Comparison of ENCODE assay signal across 8 cellular contexts in genomic region chr6:26613717-26614683, GRCh38. TPM values are rescaled to one million over a fixed set of nuclear protein-coding genes. Genes with fewer than 3 reads are reported as not detected.
DNase-seq lines count a peak whose midpoint lies in the region; ATAC-seq and TF ChIP-seq lines count a peak whose summit lies in the region.

No MANE protein-coding gene starts in this region.

- H3K4me1 Mint-ChIP-seq in T-cell (peaks cover 7 to 19% (median 13%) of the 10 kb centered on the region in 3 donors), nephron progenitor cell (peaks cover 16% of the 10 kb centered on the region)

- H3K27ac ChIP-seq in PC-9: no peak overlapping the region

- BruUV-seq in PC-9 (replicated peaks; lab: Mats Ljungman, UMichigan): no TSS peak

- no peaks in the 10 kb centered on the region for H3K79me2 ChIP-seq in PC-9 (ENCODE audit: low read depth)

- H3K36me3 ChIP-seq in BE2C (no peaks in the 10 kb centered on the region), PC-9 (ENCODE audit: low read depth) (no peaks in the 10 kb centered on the region)

- H3K36me3 Mint-ChIP-seq in T-cell (no peaks in the 10 kb centered on the region), nephron progenitor cell (ENCODE audit: low read depth) (no peaks in the 10 kb centered on the region)

- CTCF ChIA-PET in T-cell (lab: Charles Lee) (no interaction called here), PC-9 (lab: Charles Lee) (no interaction called here)

- H3K27ac Mint-ChIP-seq in T-cell (peak overlapping the region in 1 of 2 donors; percentile 34), nephron progenitor cell (no peak overlapping the region)

- no peaks in the 10 kb centered on the region for H3K4me1 ChIP-seq in BE2C
- H3K4me1 ChIP-seq in PC-9 (replicated peaks; ENCODE audit: insufficient read depth): no peaks in the 10 kb centered on the region

- POLR2A ChIA-PET in T-cell (lab: Charles Lee) (no interaction called here), PC-9 (lab: Charles Lee; ENCODE audit: unreplicated experiment) (no interaction called here)

- H3K4me3 Mint-ChIP-seq in T-cell (peak overlapping the region; percentile 68 to 85 (median 77)), nephron progenitor cell (peak overlapping the region; percentile 89)

- no peak overlapping the region for H3K4me2 ChIP-seq in PC-9

- H3K9me3 ChIP-seq in BE2C (no peaks in the 10 kb centered on the region), PC-9 (ENCODE audit: insufficient read depth, low read depth) (0 out of 2 replicates have a peak, but pooled peaks cover 4% of the 10 kb centered on the region)

- H3K9me3 Mint-ChIP-seq in T-cell (no peaks in the 10 kb centered on the region), nephron progenitor cell (peaks cover 18% of the 10 kb centered on the region)

- no peak overlapping the region for H2AFZ ChIP-seq in PC-9

- no peaks in the 10 kb centered on the region for H3K9me2 ChIP-seq in PC-9 (ENCODE audit: insufficient read depth)

- TF ChIP-seq CTCF in BE2C (IDR thresholded peaks at IDR 0.05; ENCODE audit: low read depth, low read length) (no peak), epithelial cell of proximal tubule (conservative IDR thresholded peaks at IDR 0.05; ENCODE audit: low read depth, low read length) (no peak), nephron progenitor cell (IDR thresholded peaks at IDR 0.05) (no peak), PC-9 (conservative IDR thresholded peaks at IDR 0.05) (no peak), GM13977 (IDR thresholded peaks at IDR 0.05; ENCODE audit: extremely low read depth, insufficient read depth, missing control alignments) (no peak)

- H3K27me3 ChIP-seq in BE2C (peaks cover 20% of the 10 kb centered on the region), PC-9 (ENCODE audit: insufficient read depth, low read depth) (no peaks in the 10 kb centered on the region)

- in situ Hi-C loops in GM13977 (cut with MboI; ENCODE audit: low pct_unique_long_range_greater_than_20kb, low sequenced_read_pairs, unreplicated experiment): loop anchor here (10.0 kb wide), 1 partner anchor 471 kb away; no protein-coding TSS in a partner anchor

- DNase-seq in BE2C (no peak), T-cell (peak in 13 of 34 experiments; percentile 10 to 49 (median 27)), epithelial cell of proximal tubule (ENCODE audit: low read depth) (no peak), nephron progenitor cell (peak; percentile 57), PC-9 (no peak), GM13977 (ENCODE audit: low spot score) (no peak)
- DNase-seq in effector CD4-positive, alpha-beta T cell: no peak
- no peak for DNase-seq in effector CD8-positive, alpha-beta T cell (lab: John Stamatoyannopoulos, UW)

- peak; percentile 57 to 82 (median 74) for ATAC-seq in T-cell (replicated peaks in 1 of 4)

- H4K20me1 ChIP-seq in PC-9 (ENCODE audit: insufficient read depth): no peaks in the 10 kb centered on the region

- no peaks in the 10 kb centered on the region for H3F3A ChIP-seq in PC-9 (ENCODE audit: insufficient read depth, low read depth)

- intact Hi-C loops in PC-9 (cut with micrococcal nuclease; ENCODE audit: unreplicated experiment): no loop called here

- H3K4me3 ChIP-seq in BE2C (ENCODE audit: low read depth, low read length) (peak overlapping the region; percentile 28), epithelial cell of proximal tubule (ENCODE audit: low read depth, low read length) (peak overlapping the region; percentile 41), PC-9 (no peak overlapping the region)

- H3K27me3 Mint-ChIP-seq in T-cell (peaks cover 27 to 33% of the 10 kb centered on the region in 2 donors), nephron progenitor cell (ENCODE audit: low read depth, poor library complexity) (peaks cover 76% of the 10 kb centered on the region)

RNA-seq across cellular contexts. Expression of gene ABT1, which starts 17.2 kb away (rescaled TPM):
- polyA plus RNA-seq in BE2C (2012; ENCODE audit: insufficient read depth, insufficient read length, low read depth): 65.8 TPM
- total RNA-seq in T-cell (10 to 100 TPM; 27.6 to 36.4 (median 35.6) TPM), epithelial cell of proximal tubule (15.7 and 23.7 TPM in 2 replicates), PC-9 (2021) (16.8 and 19.5 TPM in 2 replicates)

RNA-seq across cellular contexts. Expression of gene ZNF322, which starts 45.5 kb away (rescaled TPM):
- polyA plus RNA-seq in BE2C (2012; ENCODE audit: insufficient read depth, insufficient read length, low read depth): 11.6 TPM
- total RNA-seq in T-cell (10 to 100 TPM in 3 of 5 donors, 1 to 10 TPM in 2; 2.9 to 17.9 (median 14.7) TPM), epithelial cell of proximal tubule (7.1 and 11.5 TPM in 2 replicates), PC-9 (2021) (23.0 and 28.2 TPM in 2 replicates)
